ENCODE assay signal across 1 cellular context in genomic region chr1:28088168-28088961, GRCh38.
TF ChIP-seq lines count a peak whose summit lies in the region.

Gene EYA3, minus strand, starts transcription at chr1:28088610. Its CDS starts 30,584 bp downstream, at chr1:28058026.

TF ChIP-seq in K562, 482 proteins besides CTCF, POLR2A, EP300 and RAD21 (continued from another document and continues in another):
- TF ChIP-seq PBX2 (CRISPR knock-in tag; IDR thresholded peaks at IDR 0.05; ENCODE audit: low read depth) (no peak), PBX2 (tag; conservative IDR thresholded peaks at IDR 0.05; ENCODE audit: low read depth) (no peak), ZC3H8 (IDR thresholded peaks at IDR 0.05) (peak; percentile 77; the same call in 1 of the 2 replicates), NRF1 (conservative IDR thresholded peaks at IDR 0.05 in 1 of 2, IDR thresholded peaks at IDR 0.05 in 1 of 2) (peak; percentile 92 to 94), THRA (IDR thresholded peaks at IDR 0.05) (no peak), TBL1XR1 (IDR thresholded peaks at IDR 0.05; ENCODE audit: low read length in 2 of 2) (peak in 1 of 2 experiments; percentile 35; a peak in 1 of 4 replicates), ILK (tag; IDR thresholded peaks at IDR 0.05; ENCODE audit: borderline replicate concordance, low read depth) (no peak), ILF3 (IDR thresholded peaks at IDR 0.05; ENCODE audit: borderline replicate concordance) (no peak), CAMTA2 (CRISPR knock-in tag; conservative IDR thresholded peaks at IDR 0.05) (no peak), ARID2 (IDR thresholded peaks at IDR 0.05) (peak; percentile 83), PTRF (tag; IDR thresholded peaks at IDR 0.05) (no peak), CXXC5 (CRISPR knock-in tag; IDR thresholded peaks at IDR 0.05) (peak; percentile 85), ZHX1 (conservative IDR thresholded peaks at IDR 0.05; ENCODE audit: low read length) (no peak), SRSF1 (IDR thresholded peaks at IDR 0.05; ENCODE audit: low read depth, low read length) (no peak), MEF2A (IDR thresholded peaks at IDR 0.05; ENCODE audit: control insufficient read depth, low read depth, low read length) (no peak), ZNF318 (IDR thresholded peaks at IDR 0.05; ENCODE audit: borderline replicate concordance in 1 of 2, low read depth in 1 of 2) (peak in 1 of 2 experiments; percentile 25; a peak in 1 of 4 replicates), NCOA2 (IDR thresholded peaks at IDR 0.05; ENCODE audit: partially characterized antibody in 2 of 2) (no peak), RHOXF2B (CRISPR knock-in tag; conservative IDR thresholded peaks at IDR 0.05) (0 out of 2 replicates have a peak, but pooled peaks have one; percentile 73), NR4A1 (CRISPR knock-in tag; IDR thresholded peaks at IDR 0.05) (0 out of 2 replicates have a peak, but pooled peaks have one; percentile 56), NR4A1 (tag; IDR thresholded peaks at IDR 0.05) (no peak), TEAD4 (IDR thresholded peaks at IDR 0.05; ENCODE audit: low read length) (no peak), TEAD4 (CRISPR knock-in tag; IDR thresholded peaks at IDR 0.05; ENCODE audit: borderline replicate concordance) (no peak), ZNF121 (CRISPR knock-in tag; conservative IDR thresholded peaks at IDR 0.05) (no peak), POLR3G (IDR thresholded peaks at IDR 0.05; ENCODE audit: extremely low read depth, insufficient read length, insufficient replicate concordance) (no peak), SNIP1 (IDR thresholded peaks at IDR 0.05; ENCODE audit: low read depth) (no peak), ZNF24 (IDR thresholded peaks at IDR 0.05) (no peak; the same call in 1 of the 2 replicates), ZBTB5 (IDR thresholded peaks at IDR 0.05) (no peak), TSHZ1 (CRISPR knock-in tag; IDR thresholded peaks at IDR 0.05) (peak; percentile 39; the same call in 1 of the 2 replicates), YY1 (IDR thresholded peaks at IDR 0.05; ENCODE audit: borderline replicate concordance in 1 of 3, control insufficient read depth in 1 of 3, extremely low read depth in 1 of 3, insufficient read depth in 3 of 3, insufficient read length in 1 of 3, insufficient replicate concordance in 2 of 3, low read depth in 1 of 3, low read length in 2 of 3) (peak in 1 of 3 experiments; percentile 66), RFX7 (CRISPR knock-in tag; IDR thresholded peaks at IDR 0.05) (no peak), ZEB2 (IDR thresholded peaks at IDR 0.05) (peak; percentile 44; the same call in 1 of the 2 replicates), CREB1 (IDR thresholded peaks at IDR 0.05) (peak; percentile 55; the same call in 1 of the 2 replicates), CREB1 (CRISPR knock-in tag; IDR thresholded peaks at IDR 0.05) (no peak; the same call in none of the 2 replicates), ASH1L (IDR thresholded peaks at IDR 0.05; ENCODE audit: borderline replicate concordance, low read depth, partially characterized antibody) (peak; percentile 53), ZC3H4 (CRISPR knock-in tag; IDR thresholded peaks at IDR 0.05; ENCODE audit: borderline replicate concordance) (no peak; the same call in 1 of the 2 replicates), RNF219 (CRISPR knock-in tag; IDR thresholded peaks at IDR 0.05) (no peak)
